In genomic region chr5:119386945-119387344, GRCh38 we compare ENCODE assay signal across 14 cellular contexts. TPM values are rescaled to one million over a fixed set of nuclear protein-coding genes. Genes with fewer than 3 reads are reported as not detected.
DNase-seq lines count a peak whose midpoint lies in the region; ATAC-seq, FAIRE-seq and TF ChIP-seq lines count a peak whose summit lies in the region.
"Had no signal": no experiment of that assay in that cellular context is flagged by ENCODE, and none has a peak within 500 bp of the region (broad histone marks: within the 10 kb centered on the region; RNA-seq: fewer than 3 reads in every experiment).

No MANE protein-coding gene starts in this region.

- peak overlapping the region; percentile 60 for H3K27ac ChIP-seq in VCaP
- H3K27ac ChIP-seq: Peyer's patch had no signal

- peak; percentile 68 for FAIRE-seq in GM19239 (lab: Jason Lieb, UNC)

- CTCF ChIA-PET in WTC11 (lab: Charles Lee), result no interaction called here

- POLR2A ChIA-PET in WTC11 (lab: Charles Lee), result no interaction called here

- DNase-seq in GM19239 (ENCODE audit: insufficient read length, low spot score), result no peak
- DNase-seq in fibroblast of villous mesenchyme (ENCODE audit: low read depth), result peak; percentile 38
- no peak for DNase-seq in osteocyte (ENCODE audit: extremely low spot score, unreplicated experiment)
- DNase-seq in NCI-H2227 treated with DMSO at 0.1 percent for 48 hours (lab: John Stamatoyannopoulos, UW), result no peak
- DNase-seq in WTC11 (ENCODE audit: low spot score), result no peak
- no peak for DNase-seq in DMS53 (lab: John Stamatoyannopoulos, UW)
- DNase-seq: activated CD4-positive, CD25-positive, alpha-beta regulatory T cell treated with anti-CD3 and anti-CD28 coated beads, Interleukin-2, amount 50 U/mL, for 72 hours; GOT3; NCI-H1105; Peyer's patch had no signal

- no peak overlapping the region for H3K4me3 ChIP-seq in fibroblast of villous mesenchyme (ENCODE audit: low read depth, low read length)
- H3K4me3 ChIP-seq: Peyer's patch had no signal

- H3K36me3 Mint-ChIP-seq in osteocyte (ENCODE audit: unreplicated experiment) (peaks cover 4% of the 10 kb centered on the region), WTC11 (no peaks in the 10 kb centered on the region)
- H3K36me3 Mint-ChIP-seq: brain had no signal

- TF ChIP-seq CTCF in VCaP (conservative IDR thresholded peaks at IDR 0.05), result no peak
- no peak for TF ChIP-seq CTCF in fibroblast of villous mesenchyme (IDR thresholded peaks at IDR 0.05; ENCODE audit: insufficient read depth, low read depth, low read length)
- no peak for TF ChIP-seq CTCF in osteocyte (IDR thresholded peaks at IDR 0.05)
- no peak for TF ChIP-seq CTCF in WTC11 (IDR thresholded peaks at IDR 0.05)

- no peak overlapping the region for H3K4me3 Mint-ChIP-seq in osteocyte (ENCODE audit: unreplicated experiment)
- H3K4me3 Mint-ChIP-seq in WTC11, result no peak overlapping the region
- H3K4me3 Mint-ChIP-seq: brain, neural crest cell had no signal

- H3K27me3 Mint-ChIP-seq in osteocyte (ENCODE audit: unreplicated experiment) (no peaks in the 10 kb centered on the region), WTC11 (ENCODE audit: low read depth) (no peaks in the 10 kb centered on the region)
- H3K27me3 Mint-ChIP-seq: brain had no signal

- H3K9me3 Mint-ChIP-seq in osteocyte (ENCODE audit: unreplicated experiment) (no peaks in the 10 kb centered on the region), WTC11 (no peaks in the 10 kb centered on the region)
- H3K9me3 Mint-ChIP-seq: brain, neural crest cell had no signal

- H3K27ac Mint-ChIP-seq in osteocyte (ENCODE audit: unreplicated experiment), result peak overlapping the region; percentile 42
- H3K27ac Mint-ChIP-seq in WTC11, result no peak overlapping the region
- H3K27ac Mint-ChIP-seq: brain had no signal

- ATAC-seq in HG03469 (IDR thresholded peaks at IDR 0.05; ENCODE audit: unreplicated experiment), result no peak
- no peak for ATAC-seq in WTC11

- H3K4me1 Mint-ChIP-seq in osteocyte (ENCODE audit: unreplicated experiment), result peaks cover 63% of the 10 kb centered on the region
- peaks cover 52% of the 10 kb centered on the region for H3K4me1 Mint-ChIP-seq in WTC11

TF ChIP-seq in WTC11, 78 proteins besides CTCF, POLR2A, EP300 and RAD21:
- TF ChIP-seq TP53 (CRISPR knock-in tag; IDR thresholded peaks at IDR 0.05) (no peak), MYBL2 (CRISPR knock-in tag; IDR thresholded peaks at IDR 0.05) (no peak), RELA (CRISPR knock-in tag; IDR thresholded peaks at IDR 0.05; ENCODE audit: borderline replicate concordance) (no peak)

RNA-seq across cellular contexts. Expression of gene TNFAIP8, which starts 31.1 kb away (rescaled TPM):
- total RNA-seq in fibroblast of villous mesenchyme (12.1 and 17.4 TPM in 2 replicates), osteocyte (13.3 and 14.0 TPM in 2 replicates), WTC11 (2021) (18.1 to 24.1 TPM (median 19.9 TPM) in 3 replicates)
